In genomic region chr4:145827885-145828284, GRCh38 we compare ENCODE assay signal across 1 cellular context.
TF ChIP-seq lines count a peak whose summit lies in the region.

No MANE protein-coding gene starts in this region.

TF ChIP-seq in GM12878, 131 proteins besides CTCF, POLR2A, EP300 and RAD21:
- TF ChIP-seq TCF7 (IDR thresholded peaks at IDR 0.05; ENCODE audit: borderline replicate concordance) (no peak), TARDBP (IDR thresholded peaks at IDR 0.05; ENCODE audit: borderline replicate concordance) (no peak), CEBPZ (IDR thresholded peaks at IDR 0.05; ENCODE audit: low read depth, low read length) (no peak), SPI1 (IDR thresholded peaks at IDR 0.05; ENCODE audit: borderline replicate concordance, insufficient read depth, low read depth, low read length) (no peak), IKZF2 (IDR thresholded peaks at IDR 0.05) (no peak), CHD4 (IDR thresholded peaks at IDR 0.05) (no peak), NRF1 (conservative IDR thresholded peaks at IDR 0.05; ENCODE audit: low read depth, low read length) (no peak), ZNF622 (IDR thresholded peaks at IDR 0.05) (no peak), BHLHE40 (IDR thresholded peaks at IDR 0.05; ENCODE audit: borderline replicate concordance in 1 of 2, low read depth in 2 of 2, low read length in 1 of 2) (no peak), BRCA1 (IDR thresholded peaks at IDR 0.05; ENCODE audit: low read depth, low read length) (no peak), ESRRA (IDR thresholded peaks at IDR 0.05; ENCODE audit: low read length) (no peak), EED (IDR thresholded peaks at IDR 0.05; ENCODE audit: low read depth) (no peak), IRF4 (IDR thresholded peaks at IDR 0.05; ENCODE audit: low read depth, low read length) (no peak), ZNF274 (IDR thresholded peaks at IDR 0.05; ENCODE audit: insufficient read depth, insufficient read length) (no peak), YBX1 (IDR thresholded peaks at IDR 0.05) (no peak), MXI1 (IDR thresholded peaks at IDR 0.05; ENCODE audit: low read depth, low read length) (no peak)
